In the genomic region with DNA sequence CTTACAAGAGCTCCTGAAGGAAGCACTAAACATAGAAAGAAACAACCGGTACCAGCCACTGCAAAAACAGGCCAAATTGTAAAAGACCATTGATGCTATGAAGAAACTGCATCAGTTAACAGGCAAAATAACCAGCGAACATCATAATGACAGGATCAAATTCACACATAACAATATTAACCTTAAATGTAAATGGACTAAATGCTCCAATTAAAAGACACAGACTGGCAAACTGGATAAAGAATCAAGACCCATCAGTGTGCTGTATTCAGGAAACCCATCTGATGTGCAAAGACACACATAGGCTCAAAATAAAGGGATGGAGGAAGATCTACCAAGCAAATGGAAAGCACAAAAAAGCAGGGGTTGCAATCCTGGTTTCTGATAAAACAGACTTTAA, we compare ENCODE assay signal across 7 cellular contexts. TPM values are rescaled to one million over a fixed set of nuclear protein-coding genes. Genes with fewer than 3 reads are reported as not detected.
DNase-seq lines count a peak whose midpoint lies in the region; ATAC-seq and TF ChIP-seq lines count a peak whose summit lies in the region.
"Not testable (repeated sequence)": the region's sequence is repeated elsewhere in the genome, so short reads cannot be mapped to it uniquely, and the experiment has no call there.

No MANE protein-coding gene starts in this region.

- ATAC-seq in CD4-positive, alpha-beta T cell (ENCODE audit: poor library complexity); effector memory CD8-positive, alpha-beta T cell (replicated peaks): not testable (repeated sequence)

- H3K9me3 ChIP-seq in CD4-positive, alpha-beta T cell (ENCODE audit: control insufficient read depth, low read length): not testable (repeated sequence)

- not testable (repeated sequence) for H3K27me3 ChIP-seq in CD4-positive, alpha-beta T cell (ENCODE audit: control insufficient read depth, insufficient read depth, low read length)

- not testable (repeated sequence) for H3K27ac ChIP-seq in CD4-positive, alpha-beta T cell (ENCODE audit: low read depth, low read length)

- not testable (repeated sequence) for H3K4me3 Mint-ChIP-seq in CD4-positive, alpha-beta T cell; activated CD4-positive, alpha-beta T cell treated with anti-CD3 and anti-CD28 coated beads, Interleukin-2, amount 10 ng/mL, durations not matched to agents 7 days and 5 days; activated T-cell treated with anti-CD3 and anti-CD28 coated beads, Interleukin-2, amount 50 U/mL, for 24 hours; progenitor cell of endocrine pancreas (ENCODE audit: low read depth)
- H3K4me3 Mint-ChIP-seq in T-helper 1 cell treated with Interleukin-12 subunit alpha and Interleukin-12 subunit beta and Interleukin-4 antibody, amounts not matched to agents 30 μg/mL and 1 μg/mL, for 36 hours: peak overlapping the region; percentile 12
- H3K4me3 Mint-ChIP-seq in activated naive CD4-positive, alpha-beta T cell treated with anti-CD3 and anti-CD28 coated beads, Interleukin-2, amount 50 U/mL, for 24 hours: peak overlapping the region; percentile 33
- peak overlapping the region in 1 of 2 donors; percentile 65 for H3K4me3 Mint-ChIP-seq in effector memory CD8-positive, alpha-beta T cell

- not testable (repeated sequence) for DNase-seq in CD4-positive, alpha-beta T cell; activated CD4-positive, alpha-beta T cell treated with anti-CD3 and anti-CD28 coated beads, Interleukin-2, amount 10 ng/mL, durations not matched to agents 7 days and 5 days; activated T-cell treated with anti-CD3 and anti-CD28 coated beads, Interleukin-2, amount 50 U/mL, for 24 hours; effector memory CD8-positive, alpha-beta T cell; progenitor cell of endocrine pancreas (ENCODE audit: low spot score, unreplicated experiment)

- H3K9me3 Mint-ChIP-seq in CD4-positive, alpha-beta T cell; activated T-cell treated with anti-CD3 and anti-CD28 coated beads, Interleukin-2, amount 50 U/mL, for 24 hours; activated naive CD4-positive, alpha-beta T cell treated with anti-CD3 and anti-CD28 coated beads, Interleukin-2, amount 50 U/mL, for 24 hours; effector memory CD8-positive, alpha-beta T cell: not testable (repeated sequence)
- peaks cover 12% of the 10 kb centered on the region for H3K9me3 Mint-ChIP-seq in T-helper 1 cell treated with Interleukin-12 subunit alpha and Interleukin-12 subunit beta and Interleukin-4 antibody, amounts not matched to agents 30 μg/mL and 1 μg/mL, for 36 hours
- peaks cover 12% of the 10 kb centered on the region for H3K9me3 Mint-ChIP-seq in activated CD4-positive, alpha-beta T cell treated with anti-CD3 and anti-CD28 coated beads, Interleukin-2, amount 10 ng/mL, durations not matched to agents 7 days and 5 days
- peaks cover 52% of the 10 kb centered on the region for H3K9me3 Mint-ChIP-seq in progenitor cell of endocrine pancreas (ENCODE audit: low read depth)

- CTCF ChIA-PET in CD4-positive, alpha-beta T cell (lab: Charles Lee): not testable (repeated sequence)
- CTCF ChIA-PET in activated CD4-positive, alpha-beta T cell treated with anti-CD3 and anti-CD28 coated beads, Interleukin-2, amount 10 ng/mL, durations not matched to agents 7 days and 5 days (lab: Charles Lee): interaction anchor here (0.8 to 2.3 kb wide), 2 partner anchors 8 to 15 kb away, joined by 3 to 10 read pairs; partner anchors contain the start of genes OFD1 and TRAPPC2

- peaks cover 62% of the 10 kb centered on the region for H3K4me1 Mint-ChIP-seq in CD4-positive, alpha-beta T cell (ENCODE audit: low read depth)
- H3K4me1 Mint-ChIP-seq in T-helper 1 cell treated with Interleukin-12 subunit alpha and Interleukin-12 subunit beta and Interleukin-4 antibody, amounts not matched to agents 30 μg/mL and 1 μg/mL, for 36 hours (ENCODE audit: low read depth): peaks cover 40% of the 10 kb centered on the region
- peaks cover 68% of the 10 kb centered on the region for H3K4me1 Mint-ChIP-seq in activated CD4-positive, alpha-beta T cell treated with anti-CD3 and anti-CD28 coated beads, Interleukin-2, amount 10 ng/mL, durations not matched to agents 7 days and 5 days
- peaks cover 78% of the 10 kb centered on the region for H3K4me1 Mint-ChIP-seq in activated T-cell treated with anti-CD3 and anti-CD28 coated beads, Interleukin-2, amount 50 U/mL, for 24 hours (ENCODE audit: low read depth)
- H3K4me1 Mint-ChIP-seq in activated naive CD4-positive, alpha-beta T cell treated with anti-CD3 and anti-CD28 coated beads, Interleukin-2, amount 50 U/mL, for 24 hours: peaks cover 78% of the 10 kb centered on the region
- peaks cover 30 to 54% of the 10 kb centered on the region in 2 donors for H3K4me1 Mint-ChIP-seq in effector memory CD8-positive, alpha-beta T cell (ENCODE audit: low read depth in 2 of 2)
- not testable (repeated sequence) for H3K4me1 Mint-ChIP-seq in progenitor cell of endocrine pancreas (ENCODE audit: low read depth)

- H3K27ac Mint-ChIP-seq in CD4-positive, alpha-beta T cell: peak overlapping the region; percentile 74
- H3K27ac Mint-ChIP-seq in T-helper 1 cell treated with Interleukin-12 subunit alpha and Interleukin-12 subunit beta and Interleukin-4 antibody, amounts not matched to agents 30 μg/mL and 1 μg/mL, for 36 hours: peak overlapping the region; percentile 87
- H3K27ac Mint-ChIP-seq in activated CD4-positive, alpha-beta T cell treated with anti-CD3 and anti-CD28 coated beads, Interleukin-2, amount 10 ng/mL, durations not matched to agents 7 days and 5 days: peak overlapping the region; percentile 82
- peak overlapping the region; percentile 62 for H3K27ac Mint-ChIP-seq in activated T-cell treated with anti-CD3 and anti-CD28 coated beads, Interleukin-2, amount 50 U/mL, for 24 hours
- not testable (repeated sequence) for H3K27ac Mint-ChIP-seq in activated naive CD4-positive, alpha-beta T cell treated with anti-CD3 and anti-CD28 coated beads, Interleukin-2, amount 50 U/mL, for 24 hours
- H3K27ac Mint-ChIP-seq in effector memory CD8-positive, alpha-beta T cell: peak overlapping the region; percentile 86 to 92
- peak overlapping the region; percentile 27 for H3K27ac Mint-ChIP-seq in progenitor cell of endocrine pancreas

- POLR2A ChIA-PET in CD4-positive, alpha-beta T cell (lab: Charles Lee); activated CD4-positive, alpha-beta T cell treated with anti-CD3 and anti-CD28 coated beads, Interleukin-2, amount 10 ng/mL, durations not matched to agents 7 days and 5 days (lab: Charles Lee): not testable (repeated sequence)

- H3K36me3 Mint-ChIP-seq in CD4-positive, alpha-beta T cell (ENCODE audit: low read depth): peaks cover 79% of the 10 kb centered on the region
- peaks cover 61% of the 10 kb centered on the region for H3K36me3 Mint-ChIP-seq in T-helper 1 cell treated with Interleukin-12 subunit alpha and Interleukin-12 subunit beta and Interleukin-4 antibody, amounts not matched to agents 30 μg/mL and 1 μg/mL, for 36 hours (ENCODE audit: low read depth)
- H3K36me3 Mint-ChIP-seq in activated CD4-positive, alpha-beta T cell treated with anti-CD3 and anti-CD28 coated beads, Interleukin-2, amount 10 ng/mL, durations not matched to agents 7 days and 5 days (ENCODE audit: low read depth): peaks cover 80% of the 10 kb centered on the region
- peaks cover 97% of the 10 kb centered on the region for H3K36me3 Mint-ChIP-seq in activated T-cell treated with anti-CD3 and anti-CD28 coated beads, Interleukin-2, amount 50 U/mL, for 24 hours (ENCODE audit: low read depth)
- peaks cover 29% of the 10 kb centered on the region for H3K36me3 Mint-ChIP-seq in activated naive CD4-positive, alpha-beta T cell treated with anti-CD3 and anti-CD28 coated beads, Interleukin-2, amount 50 U/mL, for 24 hours
- H3K36me3 Mint-ChIP-seq in effector memory CD8-positive, alpha-beta T cell (ENCODE audit: insufficient read depth): peaks cover 14% of the 10 kb centered on the region
- H3K36me3 Mint-ChIP-seq in progenitor cell of endocrine pancreas (ENCODE audit: insufficient read depth): peaks cover 49% of the 10 kb centered on the region

- intact Hi-C loops in CD4-positive, alpha-beta T cell (cut with DNase I, micrococcal nuclease): not testable (repeated sequence)

- TF ChIP-seq CTCF in CD4-positive, alpha-beta T cell (IDR thresholded peaks at IDR 0.05); progenitor cell of endocrine pancreas (IDR thresholded peaks at IDR 0.05; ENCODE audit: unreplicated experiment): not testable (repeated sequence)

- H3K27me3 Mint-ChIP-seq in CD4-positive, alpha-beta T cell; T-helper 1 cell treated with Interleukin-12 subunit alpha and Interleukin-12 subunit beta and Interleukin-4 antibody, amounts not matched to agents 30 μg/mL and 1 μg/mL, for 36 hours (ENCODE audit: low read depth); activated CD4-positive, alpha-beta T cell treated with anti-CD3 and anti-CD28 coated beads, Interleukin-2, amount 10 ng/mL, durations not matched to agents 7 days and 5 days; activated naive CD4-positive, alpha-beta T cell treated with anti-CD3 and anti-CD28 coated beads, Interleukin-2, amount 50 U/mL, for 24 hours; effector memory CD8-positive, alpha-beta T cell; progenitor cell of endocrine pancreas: not testable (repeated sequence)
- peaks cover 24% of the 10 kb centered on the region for H3K27me3 Mint-ChIP-seq in activated T-cell treated with anti-CD3 and anti-CD28 coated beads, Interleukin-2, amount 50 U/mL, for 24 hours

RNA-seq across cellular contexts. Expression of gene TRAPPC2, which starts 7.8 kb away (rescaled TPM):
- 10 to 100 TPM; 21.4 to 22.3 TPM for total RNA-seq in CD4-positive, alpha-beta T cell
- 10 to 100 TPM; 20.2 to 22.2 TPM for total RNA-seq in activated CD4-positive, alpha-beta T cell treated with anti-CD3 and anti-CD28 coated beads, Interleukin-2, amount 10 ng/mL, durations not matched to agents 7 days and 5 days
- total RNA-seq in progenitor cell of endocrine pancreas: 22.6 and 23.4 TPM in 2 replicates

RNA-seq across cellular contexts. Expression of gene OFD1, which starts 8.0 kb away (rescaled TPM):
- total RNA-seq in CD4-positive, alpha-beta T cell: 10 to 100 TPM; 59.1 to 60.0 TPM
- total RNA-seq in activated CD4-positive, alpha-beta T cell treated with anti-CD3 and anti-CD28 coated beads, Interleukin-2, amount 10 ng/mL, durations not matched to agents 7 days and 5 days: 10 to 100 TPM; 32.5 to 35.0 TPM
- 58.5 and 65.4 TPM in 2 replicates for total RNA-seq in progenitor cell of endocrine pancreas

RNA-seq across cellular contexts. Expression of gene RAB9A, which starts 37.7 kb away (rescaled TPM):
- total RNA-seq in CD4-positive, alpha-beta T cell: 10 to 100 TPM; 21.4 to 25.2 TPM
- 10 to 100 TPM in 1 of 2 experiments, 1 to 10 TPM in 1; 9.1 to 10.9 TPM for total RNA-seq in activated CD4-positive, alpha-beta T cell treated with anti-CD3 and anti-CD28 coated beads, Interleukin-2, amount 10 ng/mL, durations not matched to agents 7 days and 5 days
- total RNA-seq in progenitor cell of endocrine pancreas: 17.6 and 20.5 TPM in 2 replicates
